Comparison of ENCODE assay signal across 13 cellular contexts in genomic region chr1:43285269-43285986, GRCh38. TPM values are rescaled to one million over a fixed set of nuclear protein-coding genes. Genes with fewer than 3 reads are reported as not detected.
DNase-seq lines count a peak whose midpoint lies in the region; ATAC-seq and TF ChIP-seq lines count a peak whose summit lies in the region.
"Had no signal": no experiment of that assay in that cellular context is flagged by ENCODE, and none has a peak within 500 bp of the region (broad histone marks: within the 10 kb centered on the region; RNA-seq: fewer than 3 reads in every experiment).

Gene C1orf210, minus strand, starts transcription at chr1:43285581. Its CDS starts 2,311 bp downstream, at chr1:43283270.

- no peak within 1 kb of the TSS for H3K27ac ChIP-seq in A673 (ENCODE audit: low read depth, low read length, poor library complexity, severe bottlenecking)
- H3K27ac ChIP-seq: SJSA1, vagina had no signal

- H3K4me3 Mint-ChIP-seq in Caco-2 (ENCODE audit: unreplicated experiment): peak within 1 kb of the TSS; percentile 92
- H3K4me3 Mint-ChIP-seq: activated naive CD8-positive, alpha-beta T cell treated with anti-CD3 and anti-CD28 coated beads, Interleukin-2, amount 10 ng/mL, durations not matched to agents 7 days and 5 days had no signal

- H3K9me3 Mint-ChIP-seq in Caco-2 (ENCODE audit: unreplicated experiment): no peaks in the 10 kb centered on the region
- H3K9me3 Mint-ChIP-seq: activated naive CD8-positive, alpha-beta T cell treated with anti-CD3 and anti-CD28 coated beads, Interleukin-2, amount 10 ng/mL, durations not matched to agents 7 days and 5 days had no signal

- peaks cover 20% of the 10 kb centered on the region for H3K4me1 ChIP-seq in Caco-2
- H3K4me1 ChIP-seq in A673 (ENCODE audit: insufficient read depth, low read length, poor library complexity, severe bottlenecking): no peaks in the 10 kb centered on the region
- H3K4me1 ChIP-seq: SJSA1, vagina had no signal

- intact Hi-C loops in Caco-2 (cut with micrococcal nuclease; ENCODE audit: unreplicated experiment) (loop anchor here (1.0 to 10.0 kb wide), 4 partner anchors 15 to 73 kb away; partner anchors contain the start of gene CDC20), A673 (cut with micrococcal nuclease; ENCODE audit: unreplicated experiment) (no loop called here), cardiac septum (cut with DNase I) (no loop called here)

- ATAC-seq in GM19328 (IDR thresholded peaks at IDR 0.05; ENCODE audit: unreplicated experiment) (no peak), HG02938 (IDR thresholded peaks at IDR 0.05; ENCODE audit: unreplicated experiment) (no peak)

- H3K27me3 ChIP-seq in Caco-2 (replicated peaks; ENCODE audit: control insufficient read depth, insufficient read depth, low read length) (no peaks in the 10 kb centered on the region), A673 (replicated peaks; ENCODE audit: insufficient read depth, low read depth, low read length, poor library complexity) (no peaks in the 10 kb centered on the region)
- H3K27me3 ChIP-seq: SJSA1, vagina had no signal

- H3K27me3 Mint-ChIP-seq in Caco-2 (ENCODE audit: insufficient read depth, unreplicated experiment): no peaks in the 10 kb centered on the region

- H3K9me3 ChIP-seq in Caco-2: no peaks in the 10 kb centered on the region
- no peaks in the 10 kb centered on the region for H3K9me3 ChIP-seq in A673 (ENCODE audit: low read depth, low read length, poor library complexity, severe bottlenecking)
- H3K9me3 ChIP-seq: SJSA1, vagina had no signal

- DNase-seq in Caco-2 (peak; percentile 93 to 94), NCI-H187 (lab: John Stamatoyannopoulos, UW) (peak; percentile 52 to 63), cortex of kidney (lab: John Stamatoyannopoulos, UW) (peak; percentile 72), mucosa of gallbladder (ENCODE audit: low spot score) (peak; percentile 86), A673 (ENCODE audit: low spot score) (no peak), cardiac septum (ENCODE audit: low spot score) (no peak)
- DNase-seq: activated naive CD8-positive, alpha-beta T cell treated with anti-CD3 and anti-CD28 coated beads, Interleukin-2, amount 10 ng/mL, durations not matched to agents 7 days and 5 days; stimulated activated CD4-positive, alpha-beta T cell treated with anti-CD3 and anti-CD28 coated beads, Interleukin-12 subunit alpha, Interleukin-12 subunit beta, amount 100 ng/mL, for 4 hours had no signal

- peak within 1 kb of the TSS; percentile 93 for H3K27ac Mint-ChIP-seq in Caco-2 (ENCODE audit: unreplicated experiment)
- H3K27ac Mint-ChIP-seq: activated naive CD8-positive, alpha-beta T cell treated with anti-CD3 and anti-CD28 coated beads, Interleukin-2, amount 10 ng/mL, durations not matched to agents 7 days and 5 days had no signal

- POLR2A ChIA-PET in Caco-2 (lab: Charles Lee) (interaction anchor here (0.6 to 1.8 kb wide), 10 partner anchors 8 to 107 kb away, joined by 3 to 12 read pairs (median 5); partner anchors contain the start of genes CDC20, ELOVL1, MED8 and SZT2), A673 (lab: Charles Lee; ENCODE audit: low non-redundant PET) (no interaction called here)

- no peaks in the 10 kb centered on the region; the same call in none of the 2 replicates for H3K36me3 ChIP-seq in Caco-2 (ENCODE audit: control insufficient read depth, insufficient read depth, low read length)
- no peaks in the 10 kb centered on the region for H3K36me3 ChIP-seq in A673 (ENCODE audit: insufficient read depth, low read length, poor library complexity, severe bottlenecking)
- H3K36me3 ChIP-seq: SJSA1, vagina had no signal

- BruUV-seq in Caco-2 (replicated peaks; lab: Mats Ljungman, UMichigan): no TSS peak
- BruUV-seq in A673 (replicated peaks; lab: Mats Ljungman, UMichigan): no TSS peak

- peaks cover 15% of the 10 kb centered on the region for H3K4me1 Mint-ChIP-seq in Caco-2 (ENCODE audit: low read depth, unreplicated experiment)
- H3K4me1 Mint-ChIP-seq: activated naive CD8-positive, alpha-beta T cell treated with anti-CD3 and anti-CD28 coated beads, Interleukin-2, amount 10 ng/mL, durations not matched to agents 7 days and 5 days had no signal

- CTCF ChIA-PET in Caco-2 (lab: Charles Lee) (interaction anchor here (0.6 to 1.8 kb wide), 13 partner anchors 15 to 269 kb away, joined by 3 to 13 read pairs (median 5); partner anchors contain the start of genes CDC20, ELOVL1 and TMEM125), A673 (lab: Charles Lee) (no interaction called here)

- H3K36me3 Mint-ChIP-seq in Caco-2 (ENCODE audit: insufficient read depth, unreplicated experiment): peaks cover 5% of the 10 kb centered on the region
- H3K36me3 Mint-ChIP-seq: activated naive CD8-positive, alpha-beta T cell treated with anti-CD3 and anti-CD28 coated beads, Interleukin-2, amount 10 ng/mL, durations not matched to agents 7 days and 5 days had no signal

- TF ChIP-seq CTCF in Caco-2 (IDR thresholded peaks at IDR 0.05; ENCODE audit: insufficient read depth in 1 of 2, low read depth in 1 of 2, low read length in 1 of 2, severe bottlenecking in 1 of 2, unreplicated experiment in 1 of 2): peak in 1 of 2 experiments; percentile 71
- no peak for TF ChIP-seq CTCF in A673 (conservative IDR thresholded peaks at IDR 0.05; ENCODE audit: low read depth, low read length)

- H3K4me3 ChIP-seq in Caco-2 (ENCODE audit: low read depth, low read length): peak within 1 kb of the TSS; percentile 53
- H3K4me3 ChIP-seq in A673 (ENCODE audit: low read depth, low read length, poor library complexity, severe bottlenecking): no peak within 1 kb of the TSS
- H3K4me3 ChIP-seq: SJSA1 had no signal

RNA-seq across cellular contexts. Expression of gene C1orf210, which starts in this region (rescaled TPM):
- total RNA-seq in Caco-2 (2022) (7.8 and 9.6 TPM in 2 replicates), mucosa of gallbladder (47.9 TPM), A673 (2021) (not detected in 2 replicates), cardiac septum (not detected)
- total RNA-seq: activated naive CD8-positive, alpha-beta T cell treated with anti-CD3 and anti-CD28 coated beads, Interleukin-2, amount 10 ng/mL, durations not matched to agents 7 days and 5 days; glomerular endothelial cell; SJSA1 had no signal

Comparison
In these comparisons a context has a peak if more than half of its experiments do, and no peak if none do; other contexts are left out.
1. DNase-seq: peak in Caco-2 (2 of 2), NCI-H187 (2 of 2), cortex of kidney (single experiment) and mucosa of gallbladder (single experiment); none in A673 (single experiment) and cardiac septum (single experiment).